ENCODE assay signal across 9 cellular contexts in the genomic region with DNA sequence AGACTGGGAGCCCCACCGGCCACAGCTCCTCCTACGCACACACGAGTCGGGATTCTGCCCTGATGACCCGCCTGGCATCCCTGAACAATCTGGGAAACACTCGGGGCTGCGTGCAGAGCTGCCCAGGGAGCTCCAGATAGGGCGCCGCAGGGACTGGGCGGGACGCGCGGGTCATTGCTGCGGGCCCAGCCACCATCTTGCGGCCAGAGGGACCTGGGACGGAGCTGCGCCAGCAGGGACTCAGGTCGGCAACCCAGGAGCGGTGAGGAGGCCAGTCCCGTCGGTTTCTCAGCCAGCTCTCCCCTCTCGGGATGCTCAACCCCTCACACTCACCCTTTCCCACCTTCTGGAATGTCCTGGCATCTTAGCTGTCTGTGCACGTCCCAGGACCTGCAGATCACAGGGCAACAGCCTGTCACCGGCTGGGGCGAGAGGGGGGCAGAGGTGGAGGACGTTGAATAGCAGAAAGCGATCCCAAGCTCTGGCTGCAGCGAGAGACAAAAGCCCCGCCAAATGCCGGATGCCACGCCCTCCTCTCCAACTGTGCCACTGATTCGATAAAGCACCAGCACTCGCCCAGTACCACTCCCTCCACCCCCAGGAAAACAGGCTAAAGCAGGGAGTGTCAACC. TPM values are rescaled to one million over a fixed set of nuclear protein-coding genes. Genes with fewer than 3 reads are reported as not detected.
DNase-seq lines count a peak whose midpoint lies in the region; ATAC-seq and TF ChIP-seq lines count a peak whose summit lies in the region.
"Had no signal": no experiment of that assay in that cellular context is flagged by ENCODE, and none has a peak within 500 bp of the region (broad histone marks: within the 10 kb centered on the region; RNA-seq: fewer than 3 reads in every experiment).

No MANE protein-coding gene starts in this region.

- peak overlapping the region; percentile 2; the same call in 1 of the 2 replicates for H3K4me3 ChIP-seq in Caco-2 (ENCODE audit: low read depth, low read length)
- peak overlapping the region; percentile 19; the same call in 1 of the 2 replicates for H3K4me3 ChIP-seq in MG63
- peak overlapping the region; percentile 29 for H3K4me3 ChIP-seq in astrocyte of the spinal cord (ENCODE audit: low read depth, low read length)
- H3K4me3 ChIP-seq in kidney epithelial cell (ENCODE audit: low read depth, low read length) = peak overlapping the region; percentile 50
- H3K4me3 ChIP-seq in stomach = peak overlapping the region; percentile 36 to 50 (median 40)

- intact Hi-C loops in Caco-2 (cut with micrococcal nuclease; ENCODE audit: unreplicated experiment) = no loop called here
- intact Hi-C loops in stomach (cut with DNase I; ENCODE audit: low total_unique reads) = no loop called here

- no peak overlapping the region for H3K27ac Mint-ChIP-seq in Caco-2 (ENCODE audit: unreplicated experiment)

- no peak overlapping the region for H3K4me3 Mint-ChIP-seq in Caco-2 (ENCODE audit: unreplicated experiment)

- TF ChIP-seq CTCF in Caco-2 (IDR thresholded peaks at IDR 0.05; ENCODE audit: insufficient read depth in 1 of 2, low read depth in 1 of 2, low read length in 1 of 2, severe bottlenecking in 1 of 2, unreplicated experiment in 1 of 2) = no peak
- no peak for TF ChIP-seq CTCF in astrocyte of the spinal cord (IDR thresholded peaks at IDR 0.05; ENCODE audit: low read depth, low read length)
- TF ChIP-seq CTCF in kidney epithelial cell (IDR thresholded peaks at IDR 0.05; ENCODE audit: insufficient read depth, low read length, poor library complexity, severe bottlenecking) = no peak
- TF ChIP-seq CTCF in stomach (IDR thresholded peaks at IDR 0.05) = no peak

- in situ Hi-C loops in astrocyte of the spinal cord (cut with HindIII; ENCODE audit: low sequenced_read_pairs) = no loop called here

- H3K27me3 ChIP-seq in Caco-2 (replicated peaks; ENCODE audit: control insufficient read depth, insufficient read depth, low read length) = no peaks in the 10 kb centered on the region
- H3K27me3 ChIP-seq in MG63 = no peaks in the 10 kb centered on the region
- peaks cover 3% of the 10 kb centered on the region for H3K27me3 ChIP-seq in kidney epithelial cell (ENCODE audit: control insufficient read depth, insufficient read depth, low read length)
- peaks cover 0 to 26% (median 14%) of the 10 kb centered on the region in 3 donors for H3K27me3 ChIP-seq in stomach

- no peak overlapping the region for H3K27ac ChIP-seq in stomach
- H3K27ac ChIP-seq: HL-60 had no signal

- H3K36me3 ChIP-seq in Caco-2 (ENCODE audit: control insufficient read depth, insufficient read depth, low read length) (no peaks in the 10 kb centered on the region), MG63 (no peaks in the 10 kb centered on the region), kidney epithelial cell (ENCODE audit: control insufficient read depth, insufficient read depth, low read length) (no peaks in the 10 kb centered on the region), stomach (no peaks in the 10 kb centered on the region)

- no peaks in the 10 kb centered on the region for H3K36me3 Mint-ChIP-seq in Caco-2 (ENCODE audit: insufficient read depth, unreplicated experiment)

- peaks cover 8% of the 10 kb centered on the region for H3K9me3 Mint-ChIP-seq in Caco-2 (ENCODE audit: unreplicated experiment)

- H3K27me3 Mint-ChIP-seq in Caco-2 (ENCODE audit: insufficient read depth, unreplicated experiment) = no peaks in the 10 kb centered on the region

- DNase-seq in Caco-2 (no peak), MG63 (peak; percentile 27), astrocyte of the spinal cord (ENCODE audit: low read depth, low spot score) (no peak), kidney epithelial cell (ENCODE audit: low read depth) (no peak), stomach (no peak), epidermal melanocyte (ENCODE audit: insufficient read length, low spot score) (no peak)

- H3K4me1 Mint-ChIP-seq in Caco-2 (ENCODE audit: low read depth, unreplicated experiment) = no peaks in the 10 kb centered on the region

- no peaks in the 10 kb centered on the region for H3K9me3 ChIP-seq in Caco-2
- H3K9me3 ChIP-seq in MG63 = no peaks in the 10 kb centered on the region
- H3K9me3 ChIP-seq in stomach = peaks cover 0 to 26% (median 10%) of the 10 kb centered on the region in 4 donors

- BruUV-seq in Caco-2 (replicated peaks; lab: Mats Ljungman, UMichigan) = no TSS peak

- WGBS in stomach, 5 donors = 1 to 3% (median 2%) methylated on average over 19 to 33 of the region's 33 CpGs

- TF ChIP-seq POLR2A in stomach (IDR thresholded peaks at IDR 0.05) = no peak

- CTCF ChIA-PET in Caco-2 (lab: Charles Lee) = no interaction called here

- ATAC-seq in HG03108 (IDR thresholded peaks at IDR 0.05; ENCODE audit: unreplicated experiment) (no peak), GM21717 (IDR thresholded peaks at IDR 0.05; ENCODE audit: unreplicated experiment) (no peak)

- H3K4me1 ChIP-seq in Caco-2 (no peaks in the 10 kb centered on the region), stomach (peaks cover 7 to 16% (median 10%) of the 10 kb centered on the region in 4 donors)

- TF ChIP-seq EP300 in stomach (IDR thresholded peaks at IDR 0.05) = no peak

- POLR2A ChIA-PET in Caco-2 (lab: Charles Lee) = no interaction called here

RNA-seq across cellular contexts. Expression of gene ZNF91, which starts 20.4 kb away (rescaled TPM):
- total RNA-seq in Caco-2 (2022) (22.6 and 23.7 TPM in 2 replicates), kidney epithelial cell (38.5 TPM in 2 replicates), stomach (100 to 1,000 TPM; 104 to 139 (median 118) TPM)
- 2.0 and 18.0 TPM in 2 replicates for total RNA-seq in MG63 (2014; rRNA removed; shearing (Covaris generic); ENCODE audit: low replicate concordance)
- polyA plus RNA-seq in stomach = 1 to 10 TPM; 6.4 to 8.4 (median 8.2) TPM
